22 cellular contexts compared by ENCODE assay signal in the genomic region with DNA sequence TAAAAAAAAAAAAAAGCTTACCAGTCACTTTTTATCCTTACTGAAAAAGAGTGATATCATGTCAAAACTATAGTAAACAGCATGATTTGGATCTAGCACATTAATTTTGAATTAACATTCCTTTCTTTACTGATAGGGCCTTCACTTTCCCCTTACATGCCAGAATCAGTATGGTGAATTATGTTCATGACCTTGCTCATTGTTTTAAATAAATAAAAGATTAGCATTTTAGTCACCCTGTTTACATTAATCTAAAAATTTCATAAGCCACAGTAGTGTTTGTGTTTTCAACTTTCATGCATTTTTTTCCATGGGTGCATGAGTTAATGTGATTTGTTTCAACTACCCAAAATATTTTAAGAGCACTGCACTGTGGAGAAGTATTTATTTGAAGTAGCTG.
A peak's percentile ranks its signal among the peaks of the same experiment; 100 is the strongest.
DNase-seq lines count a peak whose midpoint lies in the region; ATAC-seq and TF ChIP-seq lines count a peak whose summit lies in the region.
"Had no signal": no experiment of that assay in that cellular context is flagged by ENCODE, and none has a peak within 500 bp of the region (broad histone marks: within the 10 kb centered on the region; RNA-seq: fewer than 3 reads in every experiment).

No MANE protein-coding gene starts in this region.

- DNase-seq in adipocyte (ENCODE audit: low read depth): peak; percentile 36
- peak; percentile 9 for DNase-seq in fibroblast of the aortic adventitia (ENCODE audit: low read depth)
- no peak for DNase-seq in activated naive CD4-positive, alpha-beta T cell treated with anti-CD3 and anti-CD28 coated beads, Interleukin-2, amount 50 U/mL, for 16 hours
- no peak for DNase-seq in foreskin keratinocyte
- no peak for DNase-seq in MM.1S
- DNase-seq: 8988T; ACHN; AML-193; BE2C; CD4-positive, alpha-beta T cell; CD8-positive, alpha-beta memory T cell; DMS 273 treated with DMSO at 0.1 percent for 48 hours; DMS79; EL; GDM1 had no signal

- no peaks in the 10 kb centered on the region for H4K20me1 ChIP-seq in MM.1S (ENCODE audit: insufficient read depth, low read length)
- H4K20me1 ChIP-seq: BLaER1 treated with 17β-estradiol and CSF1 and Interleukin-3, amounts not matched to agents 10 nM and 100 nM had no signal

- no peak overlapping the region for H3K27ac ChIP-seq in HEK293 (ENCODE audit: extremely low read depth, low read depth, low read length)
- no peak overlapping the region for H3K27ac ChIP-seq in foreskin keratinocyte
- no peak overlapping the region for H3K27ac ChIP-seq in MM.1S (ENCODE audit: low read length)
- H3K27ac ChIP-seq: A549; BLaER1 treated with 17β-estradiol and CSF1 and Interleukin-3, amounts not matched to agents 10 nM and 100 nM had no signal

- no peak for ATAC-seq in GM21723 (IDR thresholded peaks at IDR 0.05; ENCODE audit: unreplicated experiment)
- ATAC-seq in foreskin keratinocyte: no peak
- ATAC-seq: A549, GM12878, GM23338 had no signal

- H3K27me3 ChIP-seq in adipocyte (replicated peaks; ENCODE audit: control insufficient read depth, insufficient read depth, low read length): no peaks in the 10 kb centered on the region
- H3K27me3 ChIP-seq in foreskin keratinocyte: peaks cover 6% of the 10 kb centered on the region
- no peaks in the 10 kb centered on the region for H3K27me3 ChIP-seq in MM.1S (replicated peaks; ENCODE audit: insufficient read depth, low read length)
- H3K27me3 ChIP-seq: BE2C; BLaER1 treated with 17β-estradiol and CSF1 and Interleukin-3, amounts not matched to agents 10 nM and 100 nM had no signal

- no peak overlapping the region for H3K4me3 ChIP-seq in HEK293 (ENCODE audit: low read depth, low read length)
- H3K4me3 ChIP-seq in adipocyte (ENCODE audit: low read length): no peak overlapping the region
- H3K4me3 ChIP-seq in fibroblast of the aortic adventitia (ENCODE audit: low read depth, low read length): no peak overlapping the region
- H3K4me3 ChIP-seq in MM.1S (ENCODE audit: low read length): no peak overlapping the region
- H3K4me3 ChIP-seq: A549; BLaER1 treated with 17β-estradiol and CSF1 and Interleukin-3, amounts not matched to agents 10 nM and 100 nM; GM12878; GM23338; HAP-1 had no signal

- POLR2A ChIA-PET in HEK293 (lab: Yijun Ruan, JAX): no interaction called here

- CTCF ChIA-PET in HEK293 (lab: Yijun Ruan, JAX): interaction anchor here (0.7 kb wide), 1 partner anchor 19 kb away, joined by 4 read pairs; no protein-coding TSS in a partner anchor

- H3K4me1 ChIP-seq in HEK293 (ENCODE audit: control insufficient read depth, insufficient read depth, low read length) (no peaks in the 10 kb centered on the region), adipocyte (ENCODE audit: control insufficient read depth, insufficient read depth, low read length) (no peaks in the 10 kb centered on the region), foreskin keratinocyte (no peaks in the 10 kb centered on the region), MM.1S (ENCODE audit: low read length) (no peaks in the 10 kb centered on the region)
- H3K4me1 ChIP-seq: A549, BE2C, HAP-1 had no signal

- H3F3A ChIP-seq in MM.1S (ENCODE audit: insufficient read depth, low read length): no peaks in the 10 kb centered on the region

- no peak overlapping the region for H3K9ac ChIP-seq in adipocyte (ENCODE audit: low read length)
- H3K9ac ChIP-seq in MM.1S (ENCODE audit: low read length): no peak overlapping the region
- H3K9ac ChIP-seq: BLaER1 treated with 17β-estradiol and CSF1 and Interleukin-3, amounts not matched to agents 10 nM and 100 nM had no signal

- no peaks in the 10 kb centered on the region for H3K9me3 ChIP-seq in HEK293 (ENCODE audit: control insufficient read depth, insufficient read depth, low read depth, low read length)
- H3K9me3 ChIP-seq in adipocyte (ENCODE audit: control insufficient read depth, low read length): no peaks in the 10 kb centered on the region
- no peaks in the 10 kb centered on the region for H3K9me3 ChIP-seq in MM.1S (replicated peaks; ENCODE audit: insufficient read depth, low read length)
- H3K9me3 ChIP-seq: A549; BE2C; BLaER1 treated with 17β-estradiol and CSF1 and Interleukin-3, amounts not matched to agents 10 nM and 100 nM; HAP-1 had no signal

- H3K9me2 ChIP-seq in MM.1S (replicated peaks; ENCODE audit: insufficient read depth, low read length): no peaks in the 10 kb centered on the region

- no peaks in the 10 kb centered on the region for H3K79me2 ChIP-seq in MM.1S (ENCODE audit: low read length)

- no peak overlapping the region for H3K4me2 ChIP-seq in MM.1S (ENCODE audit: low read depth, low read length)
- H3K4me2 ChIP-seq: A549; BLaER1 treated with 17β-estradiol and CSF1 and Interleukin-3, amounts not matched to agents 10 nM and 100 nM; GM23338 had no signal

- no peaks in the 10 kb centered on the region for H3K36me3 ChIP-seq in HEK293 (ENCODE audit: control insufficient read depth in 2 of 2, insufficient read depth in 1 of 2, low read length in 2 of 2)
- H3K36me3 ChIP-seq in adipocyte (ENCODE audit: control insufficient read depth, insufficient read depth, low read length, severe bottlenecking): no peaks in the 10 kb centered on the region
- no peaks in the 10 kb centered on the region for H3K36me3 ChIP-seq in MM.1S (replicated peaks; ENCODE audit: insufficient read depth, low read length)
- H3K36me3 ChIP-seq: BE2C; BLaER1 treated with 17β-estradiol and CSF1 and Interleukin-3, amounts not matched to agents 10 nM and 100 nM; HAP-1 had no signal

- no peak overlapping the region for H2AFZ ChIP-seq in MM.1S (ENCODE audit: low read length)
- H2AFZ ChIP-seq: GM23338 had no signal

- TF ChIP-seq CTCF in HEK293 (tag by site-specific recombination; IDR thresholded peaks at IDR 0.05) (no peak), fibroblast of the aortic adventitia (IDR thresholded peaks at IDR 0.05; ENCODE audit: insufficient read depth, low read length) (no peak), foreskin keratinocyte (conservative IDR thresholded peaks at IDR 0.05) (no peak), MM.1S (IDR thresholded peaks at IDR 0.05; ENCODE audit: low read length) (no peak)

TF ChIP-seq in HEK293, 187 proteins besides CTCF, POLR2A, EP300 and RAD21:
- no peak for TF ChIP-seq ZNF354C (tag by site-specific recombination; IDR thresholded peaks at IDR 0.05; ENCODE audit: borderline replicate concordance, low read depth)
- TF ChIP-seq, protein P1, sequence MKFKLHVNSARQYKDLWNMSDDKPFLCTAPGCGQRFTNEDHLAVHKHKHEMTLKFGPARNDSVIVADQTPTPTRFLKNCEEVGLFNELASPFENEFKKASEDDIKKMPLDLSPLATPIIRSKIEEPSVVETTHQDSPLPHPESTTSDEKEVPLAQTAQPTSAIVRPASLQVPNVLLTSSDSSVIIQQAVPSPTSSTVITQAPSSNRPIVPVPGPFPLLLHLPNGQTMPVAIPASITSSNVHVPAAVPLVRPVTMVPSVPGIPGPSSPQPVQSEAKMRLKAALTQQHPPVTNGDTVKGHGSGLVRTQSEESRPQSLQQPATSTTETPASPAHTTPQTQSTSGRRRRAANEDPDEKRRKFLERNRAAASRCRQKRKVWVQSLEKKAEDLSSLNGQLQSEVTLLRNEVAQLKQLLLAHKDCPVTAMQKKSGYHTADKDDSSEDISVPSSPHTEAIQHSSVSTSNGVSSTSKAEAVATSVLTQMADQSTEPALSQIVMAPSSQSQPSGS (tag by site-specific recombination; IDR thresholded peaks at IDR 0.05; ENCODE audit: low read depth): 0 out of 2 replicates have a peak, but pooled peaks have one; percentile 37
- TF ChIP-seq ZBTB20 (tag by site-specific recombination; IDR thresholded peaks at IDR 0.05): peak; percentile 44; the same call in 1 of the 2 replicates

Comparison
In these comparisons a context has a peak if more than half of its experiments do, and no peak if none do; other contexts are left out.
1. DNase-seq: peak in adipocyte (single experiment) and fibroblast of the aortic adventitia (single experiment); none in activated naive CD4-positive, alpha-beta T cell treated with anti-CD3 and anti-CD28 coated beads, Interleukin-2, amount 50 U/mL, for 16 hours (single experiment), foreskin keratinocyte (0 of 2) and MM.1S (single experiment).